26 cellular contexts compared by ENCODE assay signal in genomic region chr20:34443546-34443945, GRCh38.
"Had no signal": no experiment of that assay in that cellular context is flagged by ENCODE, and none has a peak within 500 bp of the region (broad histone marks: within the 10 kb centered on the region; RNA-seq: fewer than 3 reads in every experiment).

No MANE protein-coding gene starts in this region.

- H3K27me3 Mint-ChIP-seq: dendritic cell treated with granulocyte-macrophage colony-stimulating factor and Interleukin-4, amounts not matched to agents 40 ng/mL and 50 ng/mL, for 4 days; naive thymus-derived CD4-positive, alpha-beta T cell; stimulated activated naive CD8-positive, alpha-beta T cell treated with anti-CD3 and anti-CD28 coated beads, Interleukin-15, Interleukin-2, amounts not matched to agents 100 ng/mL and 50 ng/mL, for 24 hours had no signal

- H3K36me3 ChIP-seq: colonic mucosa had no signal

- H3K9me3 ChIP-seq: colonic mucosa, esophagus muscularis mucosa, gastroesophageal sphincter, heart left ventricle, left lung, pancreas, sigmoid colon, thoracic aorta, tibial nerve, upper lobe of left lung had no signal

- H3K4me2 ChIP-seq: hepatocyte had no signal

- H3K27ac Mint-ChIP-seq: stimulated activated naive CD8-positive, alpha-beta T cell treated with anti-CD3 and anti-CD28 coated beads, Interleukin-15, Interleukin-2, amounts not matched to agents 100 ng/mL and 50 ng/mL, for 24 hours had no signal

- H3K9me3 Mint-ChIP-seq: dendritic cell treated with granulocyte-macrophage colony-stimulating factor and Interleukin-4, amounts not matched to agents 40 ng/mL and 50 ng/mL, for 4 days; naive thymus-derived CD4-positive, alpha-beta T cell; stimulated activated effector memory CD8-positive, alpha-beta T cell treated with anti-CD3 and anti-CD28 coated beads, Interleukin-12 subunit alpha, Interleukin-12 subunit beta, amount 100 ng/mL, for 72 hours; stimulated activated naive CD8-positive, alpha-beta T cell treated with anti-CD3 and anti-CD28 coated beads, Interleukin-15, Interleukin-2, amounts not matched to agents 100 ng/mL and 50 ng/mL, for 24 hours had no signal

- H3K4me3 Mint-ChIP-seq: dendritic cell treated with granulocyte-macrophage colony-stimulating factor and Interleukin-4, amounts not matched to agents 40 ng/mL and 50 ng/mL, for 4 days; naive thymus-derived CD4-positive, alpha-beta T cell; stimulated activated effector memory CD8-positive, alpha-beta T cell treated with anti-CD3 and anti-CD28 coated beads, Interleukin-12 subunit alpha, Interleukin-12 subunit beta, amount 100 ng/mL, for 72 hours; stimulated activated naive CD8-positive, alpha-beta T cell treated with anti-CD3 and anti-CD28 coated beads, Interleukin-15, Interleukin-2, amounts not matched to agents 100 ng/mL and 50 ng/mL, for 24 hours had no signal

- H3K27me3 ChIP-seq: colonic mucosa, esophagus muscularis mucosa, foreskin keratinocyte, gastroesophageal sphincter, heart left ventricle, hepatocyte, left lung, pancreas, sigmoid colon, tibial nerve, upper lobe of left lung had no signal

- H3K4me1 ChIP-seq: colonic mucosa, esophagus muscularis mucosa, foreskin keratinocyte, gastroesophageal sphincter, left lung, pancreas, sigmoid colon, tibial nerve, upper lobe of left lung had no signal

- ATAC-seq: foreskin keratinocyte; gastroesophageal sphincter; heart left ventricle; left cardiac atrium; left lung; naive thymus-derived CD4-positive, alpha-beta T cell; pancreas; stimulated activated effector memory CD8-positive, alpha-beta T cell treated with anti-CD3 and anti-CD28 coated beads, Interleukin-12 subunit alpha, Interleukin-12 subunit beta, amount 100 ng/mL, for 72 hours had no signal

- H2AFZ ChIP-seq: hepatocyte had no signal

- H3K4me3 ChIP-seq: colonic mucosa, esophagus muscularis mucosa, gastroesophageal sphincter, heart left ventricle, hepatocyte, left lung, pancreas, sigmoid colon, thoracic aorta, tibial nerve, upper lobe of left lung had no signal

- FAIRE-seq: endothelial cell of umbilical vein, islet of Langerhans, pancreas, urothelium cell line had no signal

- H3K27ac ChIP-seq: colonic mucosa, esophagus muscularis mucosa, foreskin keratinocyte, gastroesophageal sphincter, heart left ventricle, hepatocyte, left lung, pancreas, sigmoid colon, thoracic aorta, tibial nerve, upper lobe of left lung had no signal

- DNase-seq: colonic mucosa; effector CD8-positive, alpha-beta T cell; foreskin keratinocyte; heart left ventricle; left cardiac atrium; left lung; mesendoderm; midbrain; naive thymus-derived CD4-positive, alpha-beta T cell; occipital lobe; pancreas; sigmoid colon; stimulated activated CD4-positive, alpha-beta T cell treated with anti-CD3 and anti-CD28 coated beads, Interleukin-2, amount 100 ng/mL, for 24 hours; stimulated activated CD4-positive, alpha-beta T cell treated with anti-CD3 and anti-CD28 coated beads, Interleukin-4, amount 100 ng/mL, for 24 hours; upper lobe of left lung had no signal
